ENCODE assay signal across 15 cellular contexts in the genomic region with DNA sequence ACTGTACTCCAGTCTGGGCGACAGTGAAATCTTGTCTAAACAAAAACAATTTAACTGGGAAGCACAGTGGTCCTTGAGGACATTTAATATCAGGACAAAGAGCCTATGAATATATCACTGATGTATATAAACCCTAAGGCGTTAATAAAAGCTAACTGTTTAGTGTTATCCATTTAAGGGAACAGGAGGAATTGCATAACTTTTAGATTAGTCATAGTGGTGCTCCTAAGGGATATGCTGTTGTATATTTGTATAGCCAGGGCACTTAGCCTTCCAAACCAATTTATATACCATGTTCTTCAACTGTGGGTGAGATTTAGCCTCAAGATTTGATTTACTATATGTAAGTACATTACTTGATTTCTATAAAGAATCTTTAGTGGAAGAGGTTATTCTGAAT. TPM values are rescaled to one million over a fixed set of nuclear protein-coding genes. Genes with fewer than 3 reads are reported as not detected.
A peak's percentile ranks its signal among the peaks of the same experiment; 100 is the strongest.
DNase-seq lines count a peak whose midpoint lies in the region; ATAC-seq and TF ChIP-seq lines count a peak whose summit lies in the region.
"Had no signal": no experiment of that assay in that cellular context is flagged by ENCODE, and none has a peak within 500 bp of the region (broad histone marks: within the 10 kb centered on the region; RNA-seq: fewer than 3 reads in every experiment).

No MANE protein-coding gene starts in this region.

- no peaks in the 10 kb centered on the region for H3K9me3 ChIP-seq in gastroesophageal sphincter
- H3K9me3 ChIP-seq: Peyer's patch, psoas muscle had no signal

- TF ChIP-seq EP300 in gastroesophageal sphincter (IDR thresholded peaks at IDR 0.05) = no peak

- H3K4me1 ChIP-seq in gastroesophageal sphincter = peaks cover 3 to 36% (median 7%) of the 10 kb centered on the region in 3 donors

- no peak for TF ChIP-seq POLR2A in gastroesophageal sphincter (IDR thresholded peaks at IDR 0.05)

- TF ChIP-seq CTCF in epithelial cell of esophagus (IDR thresholded peaks at IDR 0.05; ENCODE audit: insufficient read depth, low read depth, low read length, missing control alignments) (no peak), gastroesophageal sphincter (IDR thresholded peaks at IDR 0.05) (no peak)

- no peak for ATAC-seq in gastroesophageal sphincter
- ATAC-seq: activated CD8-positive, alpha-beta memory T cell treated with anti-CD3 and anti-CD28 coated beads, Interleukin-2, amount 10 ng/mL, durations not matched to agents 7 days and 5 days; psoas muscle had no signal

- H3K36me3 ChIP-seq in gastroesophageal sphincter = peaks cover 5 to 52% of the 10 kb centered on the region in 2 donors

- WGBS in gastroesophageal sphincter (ENCODE audit: low coverage in 1 of 2), 2 donors = 20 to 50% methylated on average over 2 of the region's 2 CpGs

- H3K4me3 ChIP-seq in epithelial cell of esophagus (ENCODE audit: low read length) = no peak overlapping the region
- H3K4me3 ChIP-seq in gastroesophageal sphincter = no peak overlapping the region
- H3K4me3 ChIP-seq: Peyer's patch, psoas muscle had no signal

- no peaks in the 10 kb centered on the region for H3K27me3 ChIP-seq in gastroesophageal sphincter
- H3K27me3 ChIP-seq: Peyer's patch had no signal

- H3K27ac ChIP-seq in gastroesophageal sphincter = peak overlapping the region in 2 of 4 donors; percentile 9 to 35
- H3K27ac ChIP-seq: Peyer's patch, psoas muscle had no signal

- DNase-seq in ELR (ENCODE audit: low read depth) (peak; percentile 86), NCI-H460 (ENCODE audit: extremely low read depth, low read depth) (peak; percentile 28), epithelial cell of esophagus (ENCODE audit: low read depth) (peak; percentile 60), renal cortical epithelial cell (ENCODE audit: low read depth) (peak; percentile 81), UCSD-AML1 (lab: John Stamatoyannopoulos, UW; ENCODE audit: unreplicated experiment) (no peak)
- no peak for DNase-seq in stimulated activated CD4-positive, alpha-beta T cell treated with anti-CD3 and anti-CD28 coated beads, Interleukin-12 subunit alpha, Interleukin-12 subunit beta, amount 100 ng/mL, for 4 hours
- DNase-seq: activated CD8-positive, alpha-beta memory T cell treated with anti-CD3 and anti-CD28 coated beads, Interleukin-2, amount 10 ng/mL, durations not matched to agents 7 days and 5 days; effector CD8-positive, alpha-beta T cell; NCI-H2227 treated with DMSO at 0.1 percent for 48 hours; Peyer's patch; psoas muscle; substantia nigra had no signal

RNA-seq across cellular contexts. Expression of a gene that starts 3.0 kb away (rescaled TPM):
- 36.1 and 38.7 TPM in 2 replicates for total RNA-seq in NCI-H460 (2014; rRNA removed; shearing (Covaris generic))
- 31.9 and 68.9 TPM in 2 replicates for polyA plus RNA-seq in NCI-H460 (2014; cell fraction: nucleus; rRNA removed)
- 22.1 and 39.2 TPM in 2 replicates for total RNA-seq in renal cortical epithelial cell
- 1 to 10 TPM in 3 of 4 donors, under 1 TPM in 1; 0.94 to 3.0 (median 2.2) TPM for total RNA-seq in gastroesophageal sphincter

RNA-seq across cellular contexts. Expression of a gene that starts 29.3 kb away (rescaled TPM):
- 176 and 198 TPM in 2 replicates for total RNA-seq in NCI-H460 (2014; rRNA removed; shearing (Covaris generic))
- polyA plus RNA-seq in NCI-H460 (2014; cell fraction: nucleus; rRNA removed) = 144 and 147 TPM in 2 replicates
- 165 and 225 TPM in 2 replicates for total RNA-seq in renal cortical epithelial cell
- total RNA-seq in gastroesophageal sphincter = 10 to 100 TPM; 58.2 to 71.4 (median 60.9) TPM

RNA-seq across cellular contexts. Expression of a gene that starts 52.7 kb away (rescaled TPM):
- 102 and 103 TPM in 2 replicates for total RNA-seq in NCI-H460 (2014; rRNA removed; shearing (Covaris generic))
- polyA plus RNA-seq in NCI-H460 (2014; cell fraction: nucleus; rRNA removed) = 64.3 and 83.7 TPM in 2 replicates
- 141 and 155 TPM in 2 replicates for total RNA-seq in renal cortical epithelial cell
- 10 to 100 TPM; 62.2 to 86.0 (median 83.0) TPM for total RNA-seq in gastroesophageal sphincter

RNA-seq across cellular contexts. Expression of a gene that starts 58.7 kb away (rescaled TPM):
- not detected in 2 replicates for total RNA-seq in NCI-H460 (2014; rRNA removed; shearing (Covaris generic))
- not detected in 2 replicates for polyA plus RNA-seq in NCI-H460 (2014; cell fraction: nucleus; rRNA removed)
- not detected in 2 replicates for total RNA-seq in renal cortical epithelial cell
- total RNA-seq in gastroesophageal sphincter = not detected
- total RNA-seq: activated CD8-positive, alpha-beta memory T cell treated with anti-CD3 and anti-CD28 coated beads, Interleukin-2, amount 10 ng/mL, durations not matched to agents 7 days and 5 days; mononuclear cell; Peyer's patch; psoas muscle had no signal
- polyA plus RNA-seq: adipose tissue had no signal

Comparison
In these comparisons a context has a peak if more than half of its experiments do, and no peak if none do; other contexts are left out.
1. DNase-seq: peak in ELR (single experiment), NCI-H460 (single experiment), epithelial cell of esophagus (single experiment) and renal cortical epithelial cell (single experiment); none in UCSD-AML1 (single experiment) and stimulated activated CD4-positive, alpha-beta T cell treated with anti-CD3 and anti-CD28 coated beads, Interleukin-12 subunit alpha, Interleukin-12 subunit beta, amount 100 ng/mL, for 4 hours (single experiment).